ENCODE assay signal across 8 cellular contexts in genomic region chr20:45041464-45042337, GRCh38. TPM values are rescaled to one million over a fixed set of nuclear protein-coding genes. Genes with fewer than 3 reads are reported as not detected.
A peak's percentile ranks its signal among the peaks of the same experiment; 100 is the strongest.
DNase-seq lines count a peak whose midpoint lies in the region; ATAC-seq and TF ChIP-seq lines count a peak whose summit lies in the region.

No MANE protein-coding gene starts in this region.

- intact Hi-C loops in gastrocnemius medialis (cut with DNase I; ENCODE audit: low total_unique reads), result loop anchor here (5.0 kb wide), 2 partner anchors 251 to 271 kb away; no protein-coding TSS in a partner anchor

- H3K9me3 ChIP-seq in gastrocnemius medialis, result no peaks in the 10 kb centered on the region

- peaks cover 27% of the 10 kb centered on the region for H3K36me3 Mint-ChIP-seq in memory B cell

- no peak for TF ChIP-seq POLR2A in gastrocnemius medialis (IDR thresholded peaks at IDR 0.05)

- H3K4me1 ChIP-seq in gastrocnemius medialis, result peaks cover 17 to 19% of the 10 kb centered on the region in 2 donors

- H3K27me3 ChIP-seq in gastrocnemius medialis, result no peaks in the 10 kb centered on the region

- peak overlapping the region; percentile 87 for H3K27ac Mint-ChIP-seq in memory B cell

- in situ Hi-C loops in GM13977 (cut with MboI; ENCODE audit: low pct_unique_long_range_greater_than_20kb, low sequenced_read_pairs, unreplicated experiment) (loop anchor here (5.0 kb wide), 1 partner anchor 51 kb away; no protein-coding TSS in a partner anchor), gastrocnemius medialis (cut with MboI; ENCODE audit: low sequenced_read_pairs in 4 of 4) (loop anchor here (10.0 to 25.0 kb wide), 4 partner anchors 53 to 396 kb away; partner anchors contain the start of genes MATN4 (in 1 of the 4) and RBPJL (in 1 of the 4))

- H3K9me3 Mint-ChIP-seq in memory B cell, result no peaks in the 10 kb centered on the region

- TF ChIP-seq CTCF in GM13977 (IDR thresholded peaks at IDR 0.05; ENCODE audit: extremely low read depth, insufficient read depth, missing control alignments), result no peak
- TF ChIP-seq CTCF in gastrocnemius medialis (IDR thresholded peaks at IDR 0.05 in 4 of 5, conservative IDR thresholded peaks at IDR 0.05 in 1 of 5), result no peak

- H3K4me1 Mint-ChIP-seq in memory B cell, result peaks cover 21% of the 10 kb centered on the region

- no peak overlapping the region for H3K4me3 Mint-ChIP-seq in memory B cell

- H3K36me3 ChIP-seq in gastrocnemius medialis, result no peaks in the 10 kb centered on the region

- DNase-seq in Daoy (ENCODE audit: low read depth) (peak; percentile 60), M059J (ENCODE audit: low read depth) (peak; percentile 88), amniotic epithelial cell (ENCODE audit: low read depth) (peak; percentile 61), memory B cell (ENCODE audit: low spot score in 2 of 2) (no peak), SIG-M5 (lab: John Stamatoyannopoulos, UW) (no peak), GM13977 (ENCODE audit: low spot score) (no peak), SIG-M5 treated with dmso at 0.1 percent for 504 hours (lab: John Stamatoyannopoulos, UW; ENCODE audit: unreplicated experiment) (no peak), gastrocnemius medialis (no peak)

- ATAC-seq in memory B cell (ENCODE audit: low read depth) (peak; percentile 26), gastrocnemius medialis (no peak)

- H3K27me3 Mint-ChIP-seq in memory B cell, result no peaks in the 10 kb centered on the region

- H3K4me3 ChIP-seq in gastrocnemius medialis, result no peak overlapping the region

- H3K27ac ChIP-seq in gastrocnemius medialis, result no peak overlapping the region

RNA-seq across cellular contexts. Expression of gene KCNS1, which starts 59.2 kb away (rescaled TPM):
- total RNA-seq in Daoy (2014; rRNA removed; shearing (Covaris generic)), result not detected in 2 replicates
- total RNA-seq in M059J (2014; rRNA removed; shearing (Covaris generic)), result 0.34 and 1.5 TPM in 2 replicates
- not detected for total RNA-seq in gastrocnemius medialis

Comparison
In these comparisons a context has a peak if more than half of its experiments do, and no peak if none do; other contexts are left out.
1. DNase-seq: peak in Daoy (single experiment), M059J (single experiment) and amniotic epithelial cell (single experiment); none in memory B cell (0 of 2), SIG-M5 (single experiment), GM13977 (single experiment), SIG-M5 treated with dmso at 0.1 percent for 504 hours (single experiment) and gastrocnemius medialis (0 of 2).